In the genomic region with DNA sequence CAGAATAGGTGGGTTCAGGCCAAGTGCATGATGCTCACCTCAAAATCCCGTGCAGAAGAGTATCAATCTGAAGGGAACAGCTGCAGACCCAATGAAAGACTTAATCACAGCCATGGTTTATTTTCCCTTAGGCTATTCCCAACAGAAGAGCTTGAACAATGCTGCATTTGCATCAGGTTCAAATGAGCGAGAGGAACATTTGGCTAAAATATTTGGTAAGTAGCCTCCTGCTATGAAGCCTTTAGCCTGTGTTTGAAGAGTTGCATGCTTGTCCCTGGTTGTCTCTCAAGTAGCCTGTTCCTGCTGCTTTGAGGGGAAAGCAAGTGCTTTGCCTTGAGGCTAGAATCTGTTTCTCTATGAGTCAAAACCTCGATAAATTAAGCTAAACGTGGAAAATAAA, we compare ENCODE assay signal across 23 cellular contexts. TPM values are rescaled to one million over a fixed set of nuclear protein-coding genes. Genes with fewer than 3 reads are reported as not detected.
DNase-seq lines count a peak whose midpoint lies in the region; TF ChIP-seq lines count a peak whose summit lies in the region.
"Had no signal": no experiment of that assay in that cellular context is flagged by ENCODE, and none has a peak within 500 bp of the region (broad histone marks: within the 10 kb centered on the region; RNA-seq: fewer than 3 reads in every experiment).

No MANE protein-coding gene starts in this region.

- H3K79me2 ChIP-seq in mesendoderm (ENCODE audit: control insufficient read depth, insufficient read depth, low read length) (no peaks in the 10 kb centered on the region), neural progenitor cell (ENCODE audit: low read depth) (no peaks in the 10 kb centered on the region)

- no peak overlapping the region for H3K56ac ChIP-seq in mesendoderm (ENCODE audit: low read length)

- no peak overlapping the region for H2BK120ac ChIP-seq in mesendoderm (ENCODE audit: low read depth, low read length)

- H2AFZ ChIP-seq in neural progenitor cell (replicated peaks): no peak overlapping the region

- H3K36me3 ChIP-seq in mesendoderm (ENCODE audit: control insufficient read depth, insufficient read depth, low read length) (no peaks in the 10 kb centered on the region), neural progenitor cell (no peaks in the 10 kb centered on the region), A673 (ENCODE audit: insufficient read depth, low read length, poor library complexity, severe bottlenecking) (no peaks in the 10 kb centered on the region)
- H3K36me3 ChIP-seq: MG63 had no signal

- peak overlapping the region; percentile 57 for H3K27ac ChIP-seq in mesendoderm (ENCODE audit: low read depth, low read length)
- H3K27ac ChIP-seq in neural progenitor cell: no peak overlapping the region
- H3K27ac ChIP-seq in A673 (ENCODE audit: low read depth, low read length, poor library complexity, severe bottlenecking): no peak overlapping the region
- H3K27ac ChIP-seq: HL-60 had no signal

- H2AK5ac ChIP-seq in mesendoderm (ENCODE audit: low read length): no peak overlapping the region

- WGBS in mesendoderm (ENCODE audit: extremely low coverage, insufficient coverage, low lambda C conversion rate): no CpG with 5 or more reads among the region's 4 CpGs

- no peak overlapping the region for H2BK5ac ChIP-seq in mesendoderm (ENCODE audit: low read length)

- no peaks in the 10 kb centered on the region for H3K27me3 Mint-ChIP-seq in activated CD4-positive, alpha-beta T cell treated with anti-CD3 and anti-CD28 coated beads, Interleukin-2, amount 10 ng/mL, durations not matched to agents 24 days and 14 days
- H3K27me3 Mint-ChIP-seq in neural progenitor cell (ENCODE audit: insufficient read depth, low read depth) (peaks cover 2% of the 10 kb centered on the region), mesothelial cell of epicardium (ENCODE audit: low read depth) (no peaks in the 10 kb centered on the region)
- H3K27me3 Mint-ChIP-seq: CD4-positive, alpha-beta T cell had no signal

- no peaks in the 10 kb centered on the region for H3K79me1 ChIP-seq in mesendoderm (ENCODE audit: low read length)

- H3K36me3 Mint-ChIP-seq in activated CD4-positive, alpha-beta T cell treated with anti-CD3 and anti-CD28 coated beads, Interleukin-2, amount 10 ng/mL, durations not matched to agents 24 days and 14 days (ENCODE audit: low read depth): peaks cover 10% of the 10 kb centered on the region
- H3K36me3 Mint-ChIP-seq in neural progenitor cell: no peaks in the 10 kb centered on the region
- H3K36me3 Mint-ChIP-seq in mesothelial cell of epicardium: peaks cover 8% of the 10 kb centered on the region

- H3K4me3 ChIP-seq in mesendoderm (ENCODE audit: low read length): no peak overlapping the region
- H3K4me3 ChIP-seq in neural progenitor cell: no peak overlapping the region
- H3K4me3 ChIP-seq in A673 (ENCODE audit: low read depth, low read length, poor library complexity, severe bottlenecking): no peak overlapping the region
- H3K4me3 ChIP-seq: MG63 had no signal

- H2BK15ac ChIP-seq in mesendoderm (replicated peaks; ENCODE audit: low read depth): no peak overlapping the region

- no peak for DNase-seq in activated CD4-positive, alpha-beta T cell treated with anti-CD3 and anti-CD28 coated beads, Interleukin-2, amount 10 ng/mL, durations not matched to agents 24 days and 14 days
- no peak for DNase-seq in activated CD4-positive, alpha-beta T cell treated with anti-CD3 and anti-CD28 coated beads for 1 hour
- peak; percentile 80 to 95 for DNase-seq in NCI-H2081 (lab: John Stamatoyannopoulos, UW)
- DNase-seq in NCI-H526 treated with DMSO at 0.1 percent for 48 hours (lab: John Stamatoyannopoulos, UW): peak; percentile 73
- peak; percentile 82 for DNase-seq in mesendoderm
- DNase-seq in neural progenitor cell (ENCODE audit: low spot score): no peak
- DNase-seq in mesothelial cell of epicardium (ENCODE audit: low spot score in 2 of 2, unreplicated experiment in 2 of 2): no peak
- DNase-seq in A673 (ENCODE audit: low spot score): no peak
- DNase-seq: DMS153, EL, GOT3, Karpas-422, MG63, NCI-H1105, NCI-H1930, NCI-H2227 treated with DMSO at 0.1 percent for 48 hours, NCI-H524 treated with DMSO at 0.1 percent for 48 hours, OCI-M1, SHP77, SK-N-SH had no signal

- H3K9me3 Mint-ChIP-seq in activated CD4-positive, alpha-beta T cell treated with anti-CD3 and anti-CD28 coated beads, Interleukin-2, amount 10 ng/mL, durations not matched to agents 24 days and 14 days: peaks cover 4% of the 10 kb centered on the region
- H3K9me3 Mint-ChIP-seq in neural progenitor cell: peaks cover 5% of the 10 kb centered on the region
- H3K9me3 Mint-ChIP-seq in mesothelial cell of epicardium: peaks cover 19% of the 10 kb centered on the region
- H3K9me3 Mint-ChIP-seq: CD4-positive, alpha-beta T cell; IgD-negative memory B cell had no signal

- H3F3A ChIP-seq in neural progenitor cell (ENCODE audit: low read depth): no peaks in the 10 kb centered on the region

- no peak for TF ChIP-seq CTCF in neural progenitor cell (IDR thresholded peaks at IDR 0.05)
- no peak for TF ChIP-seq CTCF in mesothelial cell of epicardium (IDR thresholded peaks at IDR 0.05; ENCODE audit: unreplicated experiment)
- no peak for TF ChIP-seq CTCF in A673 (conservative IDR thresholded peaks at IDR 0.05; ENCODE audit: low read depth, low read length)

- H3K9me3 ChIP-seq in neural progenitor cell (ENCODE audit: low read depth) (no peaks in the 10 kb centered on the region), A673 (ENCODE audit: low read depth, low read length, poor library complexity, severe bottlenecking) (no peaks in the 10 kb centered on the region)
- H3K9me3 ChIP-seq: MG63, SK-N-SH had no signal

- H3K27ac Mint-ChIP-seq in activated CD4-positive, alpha-beta T cell treated with anti-CD3 and anti-CD28 coated beads, Interleukin-2, amount 10 ng/mL, durations not matched to agents 24 days and 14 days: peak overlapping the region; percentile 20
- H3K27ac Mint-ChIP-seq in neural progenitor cell: no peak overlapping the region
- H3K27ac Mint-ChIP-seq in mesothelial cell of epicardium: no peak overlapping the region
- H3K27ac Mint-ChIP-seq: CD4-positive, alpha-beta T cell had no signal

- no peak overlapping the region for H3K18ac ChIP-seq in mesendoderm (ENCODE audit: low read length)

- H3K23ac ChIP-seq in mesendoderm (ENCODE audit: low read length): no peak overlapping the region

- H4K5ac ChIP-seq in mesendoderm (ENCODE audit: low read length): no peak overlapping the region

- H4K20me1 ChIP-seq in neural progenitor cell (ENCODE audit: low read depth): no peaks in the 10 kb centered on the region

- H3K4ac ChIP-seq in mesendoderm (ENCODE audit: low read depth, low read length): no peak overlapping the region

- POLR2A ChIA-PET in A673 (lab: Charles Lee; ENCODE audit: low non-redundant PET): no interaction called here

- H3K4me2 ChIP-seq in mesendoderm (ENCODE audit: low read length): no peak overlapping the region
- H3K4me2 ChIP-seq in neural progenitor cell: no peak overlapping the region
- H3K4me2 ChIP-seq: SK-N-SH had no signal

- H3K4me1 ChIP-seq in mesendoderm (ENCODE audit: control insufficient read depth, low read depth, low read length) (peaks cover 3% of the 10 kb centered on the region), neural progenitor cell (no peaks in the 10 kb centered on the region), A673 (ENCODE audit: insufficient read depth, low read length, poor library complexity, severe bottlenecking) (no peaks in the 10 kb centered on the region)

- no peaks in the 10 kb centered on the region for H3K27me3 ChIP-seq in mesendoderm (ENCODE audit: insufficient read depth, low read length, poor library complexity)
- no peaks in the 10 kb centered on the region for H3K27me3 ChIP-seq in neural progenitor cell
- no peaks in the 10 kb centered on the region for H3K27me3 ChIP-seq in A673 (replicated peaks; ENCODE audit: insufficient read depth, low read depth, low read length, poor library complexity)
- H3K27me3 ChIP-seq: MG63 had no signal

- intact Hi-C loops in activated CD4-positive, alpha-beta T cell treated with anti-CD3 and anti-CD28 coated beads, Interleukin-2, amount 10 ng/mL, durations not matched to agents 24 days and 14 days (cut with micrococcal nuclease): no loop called here
- intact Hi-C loops in A673 (cut with micrococcal nuclease; ENCODE audit: unreplicated experiment): no loop called here

- no peak overlapping the region for H3K4me3 Mint-ChIP-seq in activated CD4-positive, alpha-beta T cell treated with anti-CD3 and anti-CD28 coated beads, Interleukin-2, amount 10 ng/mL, durations not matched to agents 24 days and 14 days
- H3K4me3 Mint-ChIP-seq in neural progenitor cell: no peak overlapping the region
- no peak overlapping the region for H3K4me3 Mint-ChIP-seq in mesothelial cell of epicardium
- H3K4me3 Mint-ChIP-seq: CD4-positive, alpha-beta T cell; IgD-negative memory B cell had no signal

- CTCF ChIA-PET in A673 (lab: Charles Lee): no interaction called here

- peaks cover 35% of the 10 kb centered on the region for H3K4me1 Mint-ChIP-seq in activated CD4-positive, alpha-beta T cell treated with anti-CD3 and anti-CD28 coated beads, Interleukin-2, amount 10 ng/mL, durations not matched to agents 24 days and 14 days
- H3K4me1 Mint-ChIP-seq in neural progenitor cell (no peaks in the 10 kb centered on the region), mesothelial cell of epicardium (peaks cover 23% of the 10 kb centered on the region)

- no TSS peak for BruUV-seq in A673 (replicated peaks; lab: Mats Ljungman, UMichigan)

- no peak overlapping the region for H4K8ac ChIP-seq in mesendoderm (ENCODE audit: low read depth, low read length)

- no peak overlapping the region for H3K9ac ChIP-seq in mesendoderm (ENCODE audit: low read length)
- H3K9ac ChIP-seq in neural progenitor cell: no peak overlapping the region
- H3K9ac ChIP-seq: SK-N-SH had no signal

RNA-seq across cellular contexts. Expression of a gene that starts 6.2 kb away (rescaled TPM):
- total RNA-seq in activated CD4-positive, alpha-beta T cell treated with anti-CD3 and anti-CD28 coated beads, Interleukin-2, amount 10 ng/mL, durations not matched to agents 24 days and 14 days: 16.8 and 16.9 TPM in 2 replicates
- polyA plus RNA-seq in mesendoderm (2013, experiment 1 of 2): 1.7 TPM
- polyA plus RNA-seq in mesendoderm (2013, experiment 2 of 2): 1.7 TPM
- total RNA-seq in neural progenitor cell (ENCODE audit: low replicate concordance) (3.3 and 6.2 TPM in 2 replicates), mesothelial cell of epicardium (17.9 to 20.2 TPM (median 20.0 TPM) in 3 replicates), A673 (2021) (2.4 and 3.7 TPM in 2 replicates)

RNA-seq across cellular contexts. Expression of a gene that starts 11.9 kb away (rescaled TPM):
- total RNA-seq in activated CD4-positive, alpha-beta T cell treated with anti-CD3 and anti-CD28 coated beads, Interleukin-2, amount 10 ng/mL, durations not matched to agents 24 days and 14 days: 122 TPM in 2 replicates
- polyA plus RNA-seq in mesendoderm (2013, experiment 1 of 2): 16.6 TPM
- 16.7 TPM for polyA plus RNA-seq in mesendoderm (2013, experiment 2 of 2)
- 42.9 and 73.2 TPM in 2 replicates for total RNA-seq in neural progenitor cell (ENCODE audit: low replicate concordance)
- total RNA-seq in mesothelial cell of epicardium: 72.7 to 76.6 TPM (median 74.3 TPM) in 3 replicates
- total RNA-seq in A673 (2021): 36.3 and 41.7 TPM in 2 replicates

RNA-seq across cellular contexts. Expression of a gene that starts 29.9 kb away (rescaled TPM):
- 227 and 233 TPM in 2 replicates for total RNA-seq in activated CD4-positive, alpha-beta T cell treated with anti-CD3 and anti-CD28 coated beads, Interleukin-2, amount 10 ng/mL, durations not matched to agents 24 days and 14 days
- polyA plus RNA-seq in mesendoderm (2013, experiment 1 of 2): 235 TPM
- 239 TPM for polyA plus RNA-seq in mesendoderm (2013, experiment 2 of 2)
- 148 and 181 TPM in 2 replicates for total RNA-seq in neural progenitor cell (ENCODE audit: low replicate concordance)
- total RNA-seq in mesothelial cell of epicardium: 144 to 158 TPM (median 151 TPM) in 3 replicates
- 205 and 219 TPM in 2 replicates for total RNA-seq in A673 (2021)

RNA-seq across cellular contexts. Expression of a gene that starts 37.7 kb away (rescaled TPM):
- total RNA-seq in activated CD4-positive, alpha-beta T cell treated with anti-CD3 and anti-CD28 coated beads, Interleukin-2, amount 10 ng/mL, durations not matched to agents 24 days and 14 days: 240 and 242 TPM in 2 replicates
- polyA plus RNA-seq in mesendoderm (2013, experiment 1 of 2): 0.46 TPM
- polyA plus RNA-seq in mesendoderm (2013, experiment 2 of 2): 0.63 TPM
- total RNA-seq in neural progenitor cell (ENCODE audit: low replicate concordance): 0.37 TPM in 1 of 2 replicates, not detected in the other
- 1.9 to 3.1 TPM (median 2.3 TPM) in 3 replicates for total RNA-seq in mesothelial cell of epicardium
- not detected in 2 replicates for total RNA-seq in A673 (2021)

Comparison
In these comparisons a context has a peak if more than half of its experiments do, and no peak if none do; other contexts are left out.
1. DNase-seq: peak in NCI-H2081 (2 of 2), NCI-H526 treated with DMSO at 0.1 percent for 48 hours (single experiment) and mesendoderm (single experiment); none in activated CD4-positive, alpha-beta T cell treated with anti-CD3 and anti-CD28 coated beads, Interleukin-2, amount 10 ng/mL, durations not matched to agents 24 days and 14 days (single experiment), activated CD4-positive, alpha-beta T cell treated with anti-CD3 and anti-CD28 coated beads for 1 hour (single experiment), neural progenitor cell (single experiment), mesothelial cell of epicardium (0 of 2) and A673 (single experiment).